ENCODE assay signal across 9 cellular contexts in genomic region chr5:139394123-139394653, GRCh38. TPM values are rescaled to one million over a fixed set of nuclear protein-coding genes. Genes with fewer than 3 reads are reported as not detected.
DNase-seq lines count a peak whose midpoint lies in the region; TF ChIP-seq lines count a peak whose summit lies in the region.
"Had no signal": no experiment of that assay in that cellular context is flagged by ENCODE, and none has a peak within 500 bp of the region (broad histone marks: within the 10 kb centered on the region; RNA-seq: fewer than 3 reads in every experiment).

No MANE protein-coding gene starts in this region.

- POLR2A ChIA-PET in activated CD4-positive, alpha-beta memory T cell treated with anti-CD3 and anti-CD28 coated beads, Interleukin-2, amount 10 ng/mL, durations not matched to agents 7 days and 5 days (lab: Charles Lee) = interaction anchor here (1.9 to 10.9 kb wide), 5 partner anchors 9 to 100 kb away, joined by 7 to 122 read pairs (median 52); partner anchors contain the start of genes MATR3, PAIP2, SPATA24 and STING1

- H3K27me3 ChIP-seq in neutrophil = peaks cover 55% of the 10 kb centered on the region

- peaks cover 28% of the 10 kb centered on the region for H3K36me3 Mint-ChIP-seq in activated CD4-positive, alpha-beta memory T cell treated with anti-CD3 and anti-CD28 coated beads, Interleukin-2, amount 10 ng/mL, durations not matched to agents 7 days and 5 days (ENCODE audit: low read depth)

- CTCF ChIA-PET in activated CD4-positive, alpha-beta memory T cell treated with anti-CD3 and anti-CD28 coated beads, Interleukin-2, amount 10 ng/mL, durations not matched to agents 7 days and 5 days (lab: Charles Lee) = interaction anchor here (0.6 to 5.2 kb wide), 4 partner anchors 9 to 143 kb away, joined by 3 to 26 read pairs (median 10); partner anchors contain the start of gene SPATA24

- H3K36me3 ChIP-seq in neutrophil = no peaks in the 10 kb centered on the region

- no peak for TF ChIP-seq CTCF in neutrophil (IDR thresholded peaks at IDR 0.05)

- H3K9me3 Mint-ChIP-seq in activated CD4-positive, alpha-beta memory T cell treated with anti-CD3 and anti-CD28 coated beads, Interleukin-2, amount 10 ng/mL, durations not matched to agents 7 days and 5 days = no peaks in the 10 kb centered on the region

- H3K4me3 ChIP-seq in neutrophil (ENCODE audit: low read depth in 1 of 2, low read length in 1 of 2) = peak overlapping the region; percentile 59 to 73

- DNase-seq in stimulated activated CD8-positive, alpha-beta memory T cell treated with anti-CD3 and anti-CD28 coated beads, Interleukin-12 subunit alpha, Interleukin-12 subunit beta, amount 100 ng/mL, for 4 hours (ENCODE audit: low read depth) = peak; percentile 39
- DNase-seq in stimulated activated CD8-positive, alpha-beta memory T cell treated with anti-CD3 and anti-CD28 coated beads, Interleukin-4, amount 100 ng/mL, for 48 hours = no peak
- peak; percentile 65 for DNase-seq in activated CD4-positive, alpha-beta memory T cell treated with anti-CD3 and anti-CD28 coated beads, Interleukin-2, amount 10 ng/mL, durations not matched to agents 7 days and 5 days
- peak; percentile 29 for DNase-seq in fibroblast of gingiva (ENCODE audit: low read depth)
- DNase-seq in SW 1271 (lab: John Stamatoyannopoulos, UW) = no peak
- DNase-seq in GOT3 (lab: John Stamatoyannopoulos, UW) = no peak
- no peak for DNase-seq in HuH-7 (ENCODE audit: low spot score)

- H3K4me1 Mint-ChIP-seq in activated CD4-positive, alpha-beta memory T cell treated with anti-CD3 and anti-CD28 coated beads, Interleukin-2, amount 10 ng/mL, durations not matched to agents 7 days and 5 days = peaks cover 60% of the 10 kb centered on the region

- peak overlapping the region; percentile 90 for H3K27ac Mint-ChIP-seq in activated CD4-positive, alpha-beta memory T cell treated with anti-CD3 and anti-CD28 coated beads, Interleukin-2, amount 10 ng/mL, durations not matched to agents 7 days and 5 days

- H3K4me1 ChIP-seq in neutrophil (ENCODE audit: control insufficient read depth in 1 of 2, insufficient read depth in 1 of 2, low read depth in 1 of 2, low read length in 1 of 2) = peaks cover 29 to 32% of the 10 kb centered on the region in 2 experiments

- H3K27ac ChIP-seq in neutrophil = no peak overlapping the region

- peak overlapping the region; percentile 99 for H3K4me3 Mint-ChIP-seq in activated CD4-positive, alpha-beta memory T cell treated with anti-CD3 and anti-CD28 coated beads, Interleukin-2, amount 10 ng/mL, durations not matched to agents 7 days and 5 days

- H3K9me3 ChIP-seq in neutrophil = no peaks in the 10 kb centered on the region

- no peaks in the 10 kb centered on the region for H3K27me3 Mint-ChIP-seq in activated CD4-positive, alpha-beta memory T cell treated with anti-CD3 and anti-CD28 coated beads, Interleukin-2, amount 10 ng/mL, durations not matched to agents 7 days and 5 days

RNA-seq across cellular contexts. Expression of gene PROB1, which starts 0.7 kb away (rescaled TPM):
- 1 to 10 TPM; 5.5 TPM for total RNA-seq in activated CD4-positive, alpha-beta memory T cell treated with anti-CD3 and anti-CD28 coated beads, Interleukin-2, amount 10 ng/mL, durations not matched to agents 7 days and 5 days

RNA-seq across cellular contexts. Expression of gene MZB1, which starts 4.5 kb away (rescaled TPM):
- total RNA-seq in activated CD4-positive, alpha-beta memory T cell treated with anti-CD3 and anti-CD28 coated beads, Interleukin-2, amount 10 ng/mL, durations not matched to agents 7 days and 5 days = 10 to 100 TPM; 48.1 TPM
- total RNA-seq: dermis microvascular lymphatic vessel endothelial cell had no signal

RNA-seq across cellular contexts. Expression of gene SPATA24, which starts 9.7 kb away (rescaled TPM):
- total RNA-seq in activated CD4-positive, alpha-beta memory T cell treated with anti-CD3 and anti-CD28 coated beads, Interleukin-2, amount 10 ng/mL, durations not matched to agents 7 days and 5 days = 1 to 10 TPM; 9.4 to 9.5 TPM

RNA-seq across cellular contexts. Expression of gene SLC23A1, which starts 11.1 kb away (rescaled TPM):
- 1 to 10 TPM; 1.0 to 1.8 TPM for total RNA-seq in activated CD4-positive, alpha-beta memory T cell treated with anti-CD3 and anti-CD28 coated beads, Interleukin-2, amount 10 ng/mL, durations not matched to agents 7 days and 5 days
- total RNA-seq: dermis microvascular lymphatic vessel endothelial cell had no signal

RNA-seq across cellular contexts. Expression of gene DNAJC18, which starts 45.1 kb away (rescaled TPM):
- total RNA-seq in activated CD4-positive, alpha-beta memory T cell treated with anti-CD3 and anti-CD28 coated beads, Interleukin-2, amount 10 ng/mL, durations not matched to agents 7 days and 5 days = 10 to 100 TPM; 16.1 to 17.0 TPM

Comparison
In these comparisons a context has a peak if more than half of its experiments do, and no peak if none do; other contexts are left out.
1. DNase-seq: peak in stimulated activated CD8-positive, alpha-beta memory T cell treated with anti-CD3 and anti-CD28 coated beads, Interleukin-12 subunit alpha, Interleukin-12 subunit beta, amount 100 ng/mL, for 4 hours (single experiment), activated CD4-positive, alpha-beta memory T cell treated with anti-CD3 and anti-CD28 coated beads, Interleukin-2, amount 10 ng/mL, durations not matched to agents 7 days and 5 days (single experiment) and fibroblast of gingiva (single experiment); none in stimulated activated CD8-positive, alpha-beta memory T cell treated with anti-CD3 and anti-CD28 coated beads, Interleukin-4, amount 100 ng/mL, for 48 hours (single experiment), SW 1271 (0 of 2), GOT3 (single experiment) and HuH-7 (single experiment).